In the genomic region with DNA sequence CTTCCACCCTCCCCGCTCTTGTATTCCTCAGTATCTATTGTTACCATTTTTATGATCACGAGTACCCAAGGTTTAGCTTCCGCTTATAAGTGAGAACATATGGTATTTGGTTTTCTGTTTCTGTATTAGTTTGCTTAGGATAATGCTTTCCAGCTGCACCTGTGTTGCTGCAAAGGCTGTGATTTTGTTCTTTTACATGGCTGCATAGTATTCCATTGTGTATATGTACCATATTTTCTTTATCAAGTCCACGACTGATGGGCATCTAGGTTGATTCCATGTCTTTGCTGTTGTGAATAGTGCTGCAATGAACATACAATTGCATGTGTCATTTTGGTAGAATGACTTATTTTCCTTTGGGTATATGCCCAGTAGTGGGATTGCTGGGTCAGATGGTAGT, we compare ENCODE assay signal across 2 cellular contexts.
TF ChIP-seq lines count a peak whose summit lies in the region.

No MANE protein-coding gene starts in this region.

TF ChIP-seq in HepG2, 621 proteins besides CTCF, POLR2A, EP300 and RAD21:
- TF ChIP-seq ZNF556 (CRISPR knock-in tag; IDR thresholded peaks at IDR 0.05; ENCODE audit: borderline replicate concordance) (no peak), ZSCAN29 (CRISPR knock-in tag; conservative IDR thresholded peaks at IDR 0.05) (no peak), ZNF207 (IDR thresholded peaks at IDR 0.05; ENCODE audit: borderline replicate concordance) (no peak), ZNF260 (CRISPR knock-in tag; IDR thresholded peaks at IDR 0.05; ENCODE audit: borderline replicate concordance, low read depth) (0 out of 2 replicates have a peak, but pooled peaks have one; percentile 80), ZNF530 (CRISPR knock-in tag; IDR thresholded peaks at IDR 0.05; ENCODE audit: low read depth) (no peak)
- TF ChIP-seq, protein P1, sequence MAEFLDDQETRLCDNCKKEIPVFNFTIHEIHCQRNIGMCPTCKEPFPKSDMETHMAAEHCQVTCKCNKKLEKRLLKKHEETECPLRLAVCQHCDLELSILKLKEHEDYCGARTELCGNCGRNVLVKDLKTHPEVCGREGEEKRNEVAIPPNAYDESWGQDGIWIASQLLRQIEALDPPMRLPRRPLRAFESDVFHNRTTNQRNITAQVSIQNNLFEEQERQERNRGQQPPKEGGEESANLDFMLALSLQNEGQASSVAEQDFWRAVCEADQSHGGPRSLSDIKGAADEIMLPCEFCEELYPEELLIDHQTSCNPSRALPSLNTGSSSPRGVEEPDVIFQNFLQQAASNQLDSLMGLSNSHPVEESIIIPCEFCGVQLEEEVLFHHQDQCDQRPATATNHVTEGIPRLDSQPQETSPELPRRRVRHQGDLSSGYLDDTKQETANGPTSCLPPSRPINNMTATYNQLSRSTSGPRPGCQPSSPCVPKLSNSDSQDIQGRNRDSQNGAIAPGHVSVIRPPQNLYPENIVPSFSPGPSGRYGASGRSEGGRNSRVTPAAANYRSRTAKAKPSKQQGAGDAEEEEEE (CRISPR knock-in tag; IDR thresholded peaks at IDR 0.05; ENCODE audit: borderline replicate concordance), result no peak
- TF ChIP-seq, protein P2, sequence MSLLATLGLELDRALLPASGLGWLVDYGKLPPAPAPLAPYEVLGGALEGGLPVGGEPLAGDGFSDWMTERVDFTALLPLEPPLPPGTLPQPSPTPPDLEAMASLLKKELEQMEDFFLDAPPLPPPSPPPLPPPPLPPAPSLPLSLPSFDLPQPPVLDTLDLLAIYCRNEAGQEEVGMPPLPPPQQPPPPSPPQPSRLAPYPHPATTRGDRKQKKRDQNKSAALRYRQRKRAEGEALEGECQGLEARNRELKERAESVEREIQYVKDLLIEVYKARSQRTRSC (CRISPR knock-in tag; IDR thresholded peaks at IDR 0.05; ENCODE audit: low read depth), result no peak
- TF ChIP-seq, protein P3, sequence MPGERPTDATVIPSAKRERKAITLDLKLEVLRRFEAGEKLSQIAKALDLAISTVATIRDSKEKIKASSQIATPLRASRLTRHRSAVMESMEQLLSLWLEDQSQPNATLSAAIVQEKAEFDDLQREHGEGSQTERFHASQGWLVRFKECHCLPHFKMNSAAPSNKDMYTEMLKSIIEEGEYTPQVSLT (CRISPR knock-in tag; IDR thresholded peaks at IDR 0.05; ENCODE audit: borderline replicate concordance, low read depth), result no peak
- TF ChIP-seq, protein P4, sequence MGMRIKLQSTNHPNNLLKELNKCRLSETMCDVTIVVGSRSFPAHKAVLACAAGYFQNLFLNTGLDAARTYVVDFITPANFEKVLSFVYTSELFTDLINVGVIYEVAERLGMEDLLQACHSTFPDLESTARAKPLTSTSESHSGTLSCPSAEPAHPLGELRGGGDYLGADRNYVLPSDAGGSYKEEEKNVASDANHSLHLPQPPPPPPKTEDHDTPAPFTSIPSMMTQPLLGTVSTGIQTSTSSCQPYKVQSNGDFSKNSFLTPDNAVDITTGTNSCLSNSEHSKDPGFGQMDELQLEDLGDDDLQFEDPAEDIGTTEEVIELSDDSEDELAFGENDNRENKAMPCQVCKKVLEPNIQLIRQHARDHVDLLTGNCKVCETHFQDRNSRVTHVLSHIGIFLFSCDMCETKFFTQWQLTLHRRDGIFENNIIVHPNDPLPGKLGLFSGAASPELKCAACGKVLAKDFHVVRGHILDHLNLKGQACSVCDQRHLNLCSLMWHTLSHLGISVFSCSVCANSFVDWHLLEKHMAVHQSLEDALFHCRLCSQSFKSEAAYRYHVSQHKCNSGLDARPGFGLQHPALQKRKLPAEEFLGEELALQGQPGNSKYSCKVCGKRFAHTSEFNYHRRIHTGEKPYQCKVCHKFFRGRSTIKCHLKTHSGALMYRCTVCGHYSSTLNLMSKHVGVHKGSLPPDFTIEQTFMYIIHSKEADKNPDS (CRISPR knock-in tag; IDR thresholded peaks at IDR 0.05), result no peak

TF ChIP-seq in H1, 55 proteins besides CTCF, POLR2A, EP300 and RAD21:
- TF ChIP-seq TEAD4 (IDR thresholded peaks at IDR 0.05; ENCODE audit: low read depth, low read length) (no peak), RXRA (IDR thresholded peaks at IDR 0.05; ENCODE audit: insufficient read depth, low read depth, low read length) (no peak), KDM1A (IDR thresholded peaks at IDR 0.05; ENCODE audit: borderline replicate concordance, low read length) (peak; percentile 52; the same call in 1 of the 2 replicates), CHD2 (IDR thresholded peaks at IDR 0.05; ENCODE audit: low read length) (no peak), SIRT6 (IDR thresholded peaks at IDR 0.05; ENCODE audit: low read length) (no peak), YY1 (IDR thresholded peaks at IDR 0.05; ENCODE audit: low read depth, low read length) (no peak)
- TF ChIP-seq, protein P5, sequence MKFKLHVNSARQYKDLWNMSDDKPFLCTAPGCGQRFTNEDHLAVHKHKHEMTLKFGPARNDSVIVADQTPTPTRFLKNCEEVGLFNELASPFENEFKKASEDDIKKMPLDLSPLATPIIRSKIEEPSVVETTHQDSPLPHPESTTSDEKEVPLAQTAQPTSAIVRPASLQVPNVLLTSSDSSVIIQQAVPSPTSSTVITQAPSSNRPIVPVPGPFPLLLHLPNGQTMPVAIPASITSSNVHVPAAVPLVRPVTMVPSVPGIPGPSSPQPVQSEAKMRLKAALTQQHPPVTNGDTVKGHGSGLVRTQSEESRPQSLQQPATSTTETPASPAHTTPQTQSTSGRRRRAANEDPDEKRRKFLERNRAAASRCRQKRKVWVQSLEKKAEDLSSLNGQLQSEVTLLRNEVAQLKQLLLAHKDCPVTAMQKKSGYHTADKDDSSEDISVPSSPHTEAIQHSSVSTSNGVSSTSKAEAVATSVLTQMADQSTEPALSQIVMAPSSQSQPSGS (IDR thresholded peaks at IDR 0.05; ENCODE audit: low read length), result no peak
- TF ChIP-seq, protein P6, sequence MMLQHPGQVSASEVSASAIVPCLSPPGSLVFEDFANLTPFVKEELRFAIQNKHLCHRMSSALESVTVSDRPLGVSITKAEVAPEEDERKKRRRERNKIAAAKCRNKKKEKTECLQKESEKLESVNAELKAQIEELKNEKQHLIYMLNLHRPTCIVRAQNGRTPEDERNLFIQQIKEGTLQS (IDR thresholded peaks at IDR 0.05; ENCODE audit: insufficient read depth, low read depth, low read length), result no peak
